In genomic region chr10:16986082-16986405, GRCh38 we compare ENCODE assay signal across 16 cellular contexts.
DNase-seq lines count a peak whose midpoint lies in the region; ATAC-seq and TF ChIP-seq lines count a peak whose summit lies in the region.
"Had no signal": no experiment of that assay in that cellular context is flagged by ENCODE, and none has a peak within 500 bp of the region (broad histone marks: within the 10 kb centered on the region; RNA-seq: fewer than 3 reads in every experiment).

No MANE protein-coding gene starts in this region.

- no peaks in the 10 kb centered on the region for H3K36me3 Mint-ChIP-seq in osteocyte (ENCODE audit: unreplicated experiment)

- H3K4me3 ChIP-seq in gastroesophageal sphincter = no peak overlapping the region
- H3K4me3 ChIP-seq: A549, MG63, upper lobe of right lung had no signal

- ATAC-seq in left ventricle myocardium superior = peak; percentile 47
- peak; percentile 10 for ATAC-seq in gastroesophageal sphincter
- no peak for ATAC-seq in HG03196 (IDR thresholded peaks at IDR 0.05; ENCODE audit: unreplicated experiment)
- ATAC-seq: A549 had no signal

- WGBS in gastroesophageal sphincter (ENCODE audit: low coverage in 1 of 2), 2 donors = 80 to 88% methylated on average over 1 of the region's 5 CpGs

- peaks cover 0 to 10% (median 4%) of the 10 kb centered on the region in 3 donors for H3K4me1 ChIP-seq in gastroesophageal sphincter
- H3K4me1 ChIP-seq: A549 had no signal

- H3K36me3 ChIP-seq in gastroesophageal sphincter = no peaks in the 10 kb centered on the region
- H3K36me3 ChIP-seq: MG63, upper lobe of right lung had no signal

- DNase-seq in left ventricle myocardium superior (no peak), cardiac septum (ENCODE audit: low spot score) (no peak), osteocyte (ENCODE audit: extremely low spot score, unreplicated experiment) (no peak), OCI-M2 (lab: John Stamatoyannopoulos, UW; ENCODE audit: unreplicated experiment) (no peak), DMS53 (lab: John Stamatoyannopoulos, UW) (no peak), medulla oblongata (ENCODE audit: extremely low spot score) (no peak)
- DNase-seq: activated CD4-positive, alpha-beta T cell treated with anti-CD3 and anti-CD28 coated beads, Interleukin-2, amount 50 U/mL, for 48 hours; CD8-positive, alpha-beta memory T cell; SHP77 treated with DMSO at 0.1 percent for 48 hours; stimulated activated CD4-positive, alpha-beta T cell treated with anti-CD3 and anti-CD28 coated beads, Interleukin-2, amount 100 ng/mL, for 24 hours; upper lobe of right lung had no signal

- TF ChIP-seq EP300 in gastroesophageal sphincter (IDR thresholded peaks at IDR 0.05) = no peak

- TF ChIP-seq POLR2A in gastroesophageal sphincter (IDR thresholded peaks at IDR 0.05) = no peak

- no peaks in the 10 kb centered on the region for H3K27me3 Mint-ChIP-seq in osteocyte (ENCODE audit: unreplicated experiment)
- H3K27me3 Mint-ChIP-seq: CD8-positive, alpha-beta memory T cell; progenitor cell of endocrine pancreas had no signal

- H3K27ac ChIP-seq in gastroesophageal sphincter = peak overlapping the region in 3 of 4 donors; percentile 33 to 62 (median 46)
- H3K27ac ChIP-seq: A549 had no signal

- TF ChIP-seq CTCF in gastroesophageal sphincter (IDR thresholded peaks at IDR 0.05) (no peak), osteocyte (IDR thresholded peaks at IDR 0.05) (no peak)

- no peaks in the 10 kb centered on the region for H3K9me3 ChIP-seq in gastroesophageal sphincter
- H3K9me3 ChIP-seq: A549, upper lobe of right lung had no signal

- intact Hi-C loops in left ventricle myocardium superior (cut with micrococcal nuclease) = no loop called here
- intact Hi-C loops in cardiac septum (cut with DNase I) = no loop called here

- no peaks in the 10 kb centered on the region for H3K27me3 ChIP-seq in gastroesophageal sphincter
- H3K27me3 ChIP-seq: upper lobe of right lung had no signal

- H3K27ac Mint-ChIP-seq in osteocyte (ENCODE audit: unreplicated experiment) = peak overlapping the region; percentile 90

- no peaks in the 10 kb centered on the region for H3K9me3 Mint-ChIP-seq in osteocyte (ENCODE audit: unreplicated experiment)
- H3K9me3 Mint-ChIP-seq: CD8-positive, alpha-beta memory T cell had no signal

- peaks cover 39% of the 10 kb centered on the region for H3K4me1 Mint-ChIP-seq in osteocyte (ENCODE audit: unreplicated experiment)
- H3K4me1 Mint-ChIP-seq: CD8-positive, alpha-beta memory T cell had no signal

- H3K4me3 Mint-ChIP-seq in osteocyte (ENCODE audit: unreplicated experiment) = no peak overlapping the region
